Comparison of ENCODE assay signal across 1 cellular context in the genomic region with DNA sequence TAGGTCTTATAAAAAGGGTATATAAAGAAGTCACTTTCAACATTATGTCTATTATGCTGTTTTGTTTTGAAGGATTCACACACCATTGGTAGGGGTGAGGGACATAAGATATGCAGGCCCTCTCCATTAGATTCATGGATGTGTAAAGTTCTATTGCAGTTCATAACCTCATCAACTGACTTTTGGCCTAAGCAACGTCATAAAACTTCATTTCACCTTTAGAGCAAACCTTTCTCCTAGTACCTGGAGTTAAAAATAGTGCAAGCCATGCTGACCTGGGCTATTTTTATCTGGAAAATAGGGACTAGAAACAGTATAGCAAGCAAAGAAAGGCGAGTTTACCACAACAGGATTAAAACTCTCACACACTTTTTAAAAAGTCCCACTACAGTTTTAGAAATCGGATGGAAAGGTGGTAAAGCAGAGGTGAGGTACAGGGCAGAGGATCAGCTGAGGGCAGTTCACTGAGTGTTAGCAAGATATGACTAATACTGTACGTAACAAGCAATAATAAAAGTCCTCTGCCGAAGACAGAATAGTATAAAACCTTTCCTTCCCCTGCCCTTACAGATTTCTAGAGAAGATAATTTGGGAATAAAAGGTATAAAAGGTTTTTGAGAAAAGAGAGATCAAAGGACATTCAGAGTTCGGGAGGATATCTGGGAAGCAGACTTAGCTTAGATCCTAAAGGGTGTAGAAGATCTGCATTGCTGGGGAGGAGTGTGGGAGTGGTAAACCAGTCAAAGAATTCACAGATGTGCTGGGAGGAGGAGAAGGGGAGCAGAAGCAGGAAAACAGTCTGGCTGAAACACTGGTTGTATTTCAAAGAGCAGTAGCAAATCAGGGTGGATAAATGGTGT.
TF ChIP-seq lines count a peak whose summit lies in the region.

No MANE protein-coding gene starts in this region.

TF ChIP-seq in HEK293, 187 proteins besides CTCF, POLR2A, EP300 and RAD21 (continued from another document):
- TF ChIP-seq, protein P1, sequence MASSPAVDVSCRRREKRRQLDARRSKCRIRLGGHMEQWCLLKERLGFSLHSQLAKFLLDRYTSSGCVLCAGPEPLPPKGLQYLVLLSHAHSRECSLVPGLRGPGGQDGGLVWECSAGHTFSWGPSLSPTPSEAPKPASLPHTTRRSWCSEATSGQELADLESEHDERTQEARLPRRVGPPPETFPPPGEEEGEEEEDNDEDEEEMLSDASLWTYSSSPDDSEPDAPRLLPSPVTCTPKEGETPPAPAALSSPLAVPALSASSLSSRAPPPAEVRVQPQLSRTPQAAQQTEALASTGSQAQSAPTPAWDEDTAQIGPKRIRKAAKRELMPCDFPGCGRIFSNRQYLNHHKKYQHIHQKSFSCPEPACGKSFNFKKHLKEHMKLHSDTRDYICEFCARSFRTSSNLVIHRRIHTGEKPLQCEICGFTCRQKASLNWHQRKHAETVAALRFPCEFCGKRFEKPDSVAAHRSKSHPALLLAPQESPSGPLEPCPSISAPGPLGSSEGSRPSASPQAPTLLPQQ (tag by site-specific recombination; IDR thresholded peaks at IDR 0.05), result 0 out of 2 replicates have a peak, but pooled peaks have one; percentile 24
- TF ChIP-seq ZNF629 (tag by site-specific recombination; IDR thresholded peaks at IDR 0.05) (0 out of 2 replicates have a peak, but pooled peaks have one; percentile 19), EGR2 (tag by site-specific recombination; IDR thresholded peaks at IDR 0.05; ENCODE audit: low read depth) (peak; percentile 81), ZNF394 (tag by site-specific recombination; IDR thresholded peaks at IDR 0.05; ENCODE audit: borderline replicate concordance) (peak; percentile 86), OSR2 (tag by site-specific recombination; IDR thresholded peaks at IDR 0.05) (peak; percentile 74), BCL11A (tag by site-specific recombination; IDR thresholded peaks at IDR 0.05; ENCODE audit: low read depth) (no peak)
- TF ChIP-seq, protein P2, sequence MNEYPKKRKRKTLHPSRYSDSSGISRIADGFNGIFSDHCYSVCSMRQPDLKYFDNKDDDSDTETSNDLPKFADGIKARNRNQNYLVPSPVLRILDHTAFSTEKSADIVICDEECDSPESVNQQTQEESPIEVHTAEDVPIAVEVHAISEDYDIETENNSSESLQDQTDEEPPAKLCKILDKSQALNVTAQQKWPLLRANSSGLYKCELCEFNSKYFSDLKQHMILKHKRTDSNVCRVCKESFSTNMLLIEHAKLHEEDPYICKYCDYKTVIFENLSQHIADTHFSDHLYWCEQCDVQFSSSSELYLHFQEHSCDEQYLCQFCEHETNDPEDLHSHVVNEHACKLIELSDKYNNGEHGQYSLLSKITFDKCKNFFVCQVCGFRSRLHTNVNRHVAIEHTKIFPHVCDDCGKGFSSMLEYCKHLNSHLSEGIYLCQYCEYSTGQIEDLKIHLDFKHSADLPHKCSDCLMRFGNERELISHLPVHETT (tag by site-specific recombination; IDR thresholded peaks at IDR 0.05), result no peak
TF ChIP-seq in HEK293: peak in this region for 17.
